ENCODE assay signal across 17 cellular contexts in the genomic region with DNA sequence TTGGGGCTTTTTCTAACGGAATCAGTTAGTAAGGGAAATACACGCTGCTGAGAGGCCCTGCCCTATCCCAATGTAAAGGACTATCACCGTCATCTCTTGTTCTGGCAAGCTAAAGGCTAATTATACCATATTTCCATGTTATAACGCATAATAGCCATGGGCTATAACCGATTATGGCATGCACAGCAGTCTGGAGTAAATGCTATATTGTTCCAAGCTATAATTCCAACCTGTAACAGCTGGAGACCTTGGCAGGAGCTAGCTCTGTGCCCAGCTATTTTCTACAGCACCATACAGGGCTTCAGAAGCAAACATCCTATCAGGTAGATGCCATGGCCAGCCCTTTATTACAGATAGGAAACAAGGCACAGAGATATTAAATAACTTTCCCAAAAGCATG. TPM values are rescaled to one million over a fixed set of nuclear protein-coding genes. Genes with fewer than 3 reads are reported as not detected.
A peak's percentile ranks its signal among the peaks of the same experiment; 100 is the strongest.
DNase-seq lines count a peak whose midpoint lies in the region; ATAC-seq and TF ChIP-seq lines count a peak whose summit lies in the region.
"Had no signal": no experiment of that assay in that cellular context is flagged by ENCODE, and none has a peak within 500 bp of the region (broad histone marks: within the 10 kb centered on the region; RNA-seq: fewer than 3 reads in every experiment).

No MANE protein-coding gene starts in this region.

- no peak overlapping the region for H3K4me3 Mint-ChIP-seq in dendritic cell treated with granulocyte-macrophage colony-stimulating factor and Interleukin-4, amounts not matched to agents 40 ng/mL and 50 ng/mL, for 4 days
- H3K4me3 Mint-ChIP-seq in activated CD8-positive, alpha-beta memory T cell treated with anti-CD3 and anti-CD28 coated beads, Interleukin-2, amount 10 ng/mL, durations not matched to agents 7 days and 5 days = no peak overlapping the region
- H3K4me3 Mint-ChIP-seq: CD14-positive monocyte had no signal

- no peaks in the 10 kb centered on the region for H3K36me3 ChIP-seq in right atrium auricular region
- H3K36me3 ChIP-seq in ovary = no peaks in the 10 kb centered on the region
- H3K36me3 ChIP-seq in vagina = no peaks in the 10 kb centered on the region
- H3K36me3 ChIP-seq: left lung had no signal

- H3K36me3 Mint-ChIP-seq in dendritic cell treated with granulocyte-macrophage colony-stimulating factor and Interleukin-4, amounts not matched to agents 40 ng/mL and 50 ng/mL, for 4 days (ENCODE audit: low read depth) = peaks cover 51% of the 10 kb centered on the region
- H3K36me3 Mint-ChIP-seq in activated CD8-positive, alpha-beta memory T cell treated with anti-CD3 and anti-CD28 coated beads, Interleukin-2, amount 10 ng/mL, durations not matched to agents 7 days and 5 days = peaks cover 29% of the 10 kb centered on the region

- CTCF ChIA-PET in activated CD8-positive, alpha-beta memory T cell treated with anti-CD3 and anti-CD28 coated beads, Interleukin-2, amount 10 ng/mL, durations not matched to agents 7 days and 5 days (lab: Charles Lee) = interaction anchor here (1.0 to 1.3 kb wide), 2 partner anchors 37 to 48 kb away, joined by 3 to 5 read pairs; no protein-coding TSS in a partner anchor

- no peaks in the 10 kb centered on the region for H3K9me3 Mint-ChIP-seq in dendritic cell treated with granulocyte-macrophage colony-stimulating factor and Interleukin-4, amounts not matched to agents 40 ng/mL and 50 ng/mL, for 4 days
- H3K9me3 Mint-ChIP-seq in activated CD8-positive, alpha-beta memory T cell treated with anti-CD3 and anti-CD28 coated beads, Interleukin-2, amount 10 ng/mL, durations not matched to agents 7 days and 5 days (ENCODE audit: low read depth) = no peaks in the 10 kb centered on the region

- H3K9me3 ChIP-seq in right atrium auricular region = no peaks in the 10 kb centered on the region
- H3K9me3 ChIP-seq in ovary = no peaks in the 10 kb centered on the region
- no peaks in the 10 kb centered on the region for H3K9me3 ChIP-seq in vagina
- H3K9me3 ChIP-seq: left lung had no signal

- intact Hi-C loops in Right ventricle myocardium inferior (cut with DNase I) (no loop called here), ovary (cut with DNase I) (no loop called here), vagina (cut with DNase I) (no loop called here)
- intact Hi-C loops in dendritic cell treated with granulocyte-macrophage colony-stimulating factor and Interleukin-4, amounts not matched to agents 40 ng/mL and 50 ng/mL, for 4 days (cut with micrococcal nuclease) = no loop called here

- H3K4me3 ChIP-seq in right atrium auricular region (no peak overlapping the region), ovary (no peak overlapping the region), vagina (no peak overlapping the region)
- H3K4me3 ChIP-seq: left lung had no signal

- peaks cover 78% of the 10 kb centered on the region for H3K4me1 Mint-ChIP-seq in dendritic cell treated with granulocyte-macrophage colony-stimulating factor and Interleukin-4, amounts not matched to agents 40 ng/mL and 50 ng/mL, for 4 days (ENCODE audit: low read depth)
- H3K4me1 Mint-ChIP-seq in activated CD8-positive, alpha-beta memory T cell treated with anti-CD3 and anti-CD28 coated beads, Interleukin-2, amount 10 ng/mL, durations not matched to agents 7 days and 5 days = peaks cover 31% of the 10 kb centered on the region

- TF ChIP-seq CTCF in right atrium auricular region (IDR thresholded peaks at IDR 0.05) (no peak), ovary (IDR thresholded peaks at IDR 0.05) (no peak), vagina (IDR thresholded peaks at IDR 0.05) (no peak)

- peak overlapping the region; percentile 22 for H3K27ac Mint-ChIP-seq in dendritic cell treated with granulocyte-macrophage colony-stimulating factor and Interleukin-4, amounts not matched to agents 40 ng/mL and 50 ng/mL, for 4 days
- no peak overlapping the region for H3K27ac Mint-ChIP-seq in activated CD8-positive, alpha-beta memory T cell treated with anti-CD3 and anti-CD28 coated beads, Interleukin-2, amount 10 ng/mL, durations not matched to agents 7 days and 5 days

- no peak for TF ChIP-seq EP300 in ovary (IDR thresholded peaks at IDR 0.05)

- H3K27me3 ChIP-seq in right atrium auricular region (no peaks in the 10 kb centered on the region), ovary (no peaks in the 10 kb centered on the region), vagina (no peaks in the 10 kb centered on the region)
- H3K27me3 ChIP-seq: foreskin keratinocyte, left lung had no signal

- H3K4me1 ChIP-seq in right atrium auricular region = peaks cover 0 to 46% of the 10 kb centered on the region in 2 donors
- peaks cover 21% of the 10 kb centered on the region for H3K4me1 ChIP-seq in ovary (ENCODE audit: insufficient read depth)
- H3K4me1 ChIP-seq in vagina = peaks cover 57% of the 10 kb centered on the region

- no peaks in the 10 kb centered on the region for H3K27me3 Mint-ChIP-seq in dendritic cell treated with granulocyte-macrophage colony-stimulating factor and Interleukin-4, amounts not matched to agents 40 ng/mL and 50 ng/mL, for 4 days
- H3K27me3 Mint-ChIP-seq in activated CD8-positive, alpha-beta memory T cell treated with anti-CD3 and anti-CD28 coated beads, Interleukin-2, amount 10 ng/mL, durations not matched to agents 7 days and 5 days = no peaks in the 10 kb centered on the region

- peak overlapping the region; percentile 46 to 54 for H3K27ac ChIP-seq in right atrium auricular region
- H3K27ac ChIP-seq in ovary = peak overlapping the region; percentile 18 to 58
- H3K27ac ChIP-seq in vagina = peak overlapping the region; percentile 77
- H3K27ac ChIP-seq: foreskin keratinocyte, left lung had no signal

- TF ChIP-seq POLR2A in ovary (IDR thresholded peaks at IDR 0.05) = no peak
- no peak for TF ChIP-seq POLR2A in vagina (IDR thresholded peaks at IDR 0.05)

- WGBS in ovary, 3 donors = 94 to 98% (median 95%) methylated on average over 5 of the region's 5 CpGs

- no peak for ATAC-seq in Right ventricle myocardium inferior
- no peak for ATAC-seq in activated CD8-positive, alpha-beta memory T cell treated with anti-CD3 and anti-CD28 coated beads, Interleukin-2, amount 10 ng/mL, durations not matched to agents 7 days and 5 days
- ATAC-seq: left lung had no signal

- DNase-seq in right atrium auricular region (ENCODE audit: low spot score) (no peak), Right ventricle myocardium inferior (ENCODE audit: missing footprints) (no peak), ovary (no peak), vagina (ENCODE audit: extremely low spot score in 2 of 2) (no peak), OCI-M2 (lab: John Stamatoyannopoulos, UW; ENCODE audit: unreplicated experiment) (no peak), iPS-NIHi11 (ENCODE audit: low spot score) (no peak)
- no peak for DNase-seq in activated CD8-positive, alpha-beta memory T cell treated with anti-CD3 and anti-CD28 coated beads, Interleukin-2, amount 10 ng/mL, durations not matched to agents 7 days and 5 days
- DNase-seq: activated CD4-positive, alpha-beta T cell treated with anti-CD3 and anti-CD28 coated beads for 4 hours; aorta; DMS53; NCI-H1694 treated with DMSO at 0.1 percent for 48 hours; NCI-H345; stimulated activated CD4-positive, alpha-beta T cell treated with anti-CD3 and anti-CD28 coated beads, Interleukin-2, amount 100 ng/mL, for 48 hours had no signal

RNA-seq across cellular contexts. Expression of gene SYNE3, which starts 26.3 kb away (rescaled TPM):
- total RNA-seq in right atrium auricular region (10 to 100 TPM in 1 of 2 donors, 1 to 10 TPM in 1; 8.2 to 13.2 TPM), Right ventricle myocardium inferior (16.5 TPM), ovary (10 to 100 TPM in 5 of 7 donors, 1 to 10 TPM in 2; 6.4 to 26.0 (median 14.9) TPM), vagina (27.0 TPM)
- 1 to 10 TPM; 3.7 to 5.1 TPM for polyA plus RNA-seq in ovary
- 10 to 100 TPM; 65.8 to 81.6 TPM for total RNA-seq in activated CD8-positive, alpha-beta memory T cell treated with anti-CD3 and anti-CD28 coated beads, Interleukin-2, amount 10 ng/mL, durations not matched to agents 7 days and 5 days

RNA-seq across cellular contexts. Expression of gene GLRX5, which starts 44.7 kb away (rescaled TPM):
- total RNA-seq in right atrium auricular region = 10 to 100 TPM; 54.0 to 58.9 TPM
- 84.7 TPM for total RNA-seq in Right ventricle myocardium inferior
- 10 to 100 TPM; 38.0 to 49.2 (median 41.7) TPM for total RNA-seq in ovary
- 100 to 1,000 TPM in 1 of 2 donors, 10 to 100 TPM in 1; 52.6 to 105 TPM for polyA plus RNA-seq in ovary
- 20.4 TPM for total RNA-seq in vagina
- total RNA-seq in activated CD8-positive, alpha-beta memory T cell treated with anti-CD3 and anti-CD28 coated beads, Interleukin-2, amount 10 ng/mL, durations not matched to agents 7 days and 5 days = 10 to 100 TPM; 36.4 to 48.5 TPM
